8 cellular contexts compared by ENCODE assay signal in genomic region chr22:50267591-50268390, GRCh38. TPM values are rescaled to one million over a fixed set of nuclear protein-coding genes. Genes with fewer than 3 reads are reported as not detected.
DNase-seq lines count a peak whose midpoint lies in the region; TF ChIP-seq lines count a peak whose summit lies in the region.

No MANE protein-coding gene starts in this region.

- H3K27me3 Mint-ChIP-seq in CD4-positive, alpha-beta memory T cell: peaks cover 0 to 5% of the 10 kb centered on the region in 2 donors

- H3K4me1 Mint-ChIP-seq in CD4-positive, alpha-beta memory T cell: peaks cover 1 to 17% (median 8%) of the 10 kb centered on the region in 4 donors

- POLR2A ChIA-PET in CD4-positive, alpha-beta memory T cell (lab: Charles Lee; ENCODE audit: partially characterized antibody): interaction anchor here (1.2 to 4.6 kb wide), 3 partner anchors 17 to 27 kb away, joined by 3 to 26 read pairs (median 5); partner anchors contain the start of gene HDAC10

- peak; percentile 26 for TF ChIP-seq CTCF in cardiac fibroblast (IDR thresholded peaks at IDR 0.05; ENCODE audit: low read depth, low read length)
- TF ChIP-seq CTCF in liver (IDR thresholded peaks at IDR 0.05; ENCODE audit: low read depth, low read length, missing input control): peak; percentile 10
- TF ChIP-seq CTCF in suprapubic skin (IDR thresholded peaks at IDR 0.05): peak in 1 of 2 donors; percentile 41

- peaks cover 27% of the 10 kb centered on the region for H3K4me1 ChIP-seq in CD4-positive, alpha-beta memory T cell (ENCODE audit: insufficient read depth, low read length)
- H3K4me1 ChIP-seq in liver (ENCODE audit: control insufficient read depth in 4 of 4, insufficient read depth in 4 of 4, low read length in 3 of 4) (peaks cover 30 to 46% (median 33%) of the 10 kb centered on the region in 4 donors), suprapubic skin (peaks cover 57% of the 10 kb centered on the region)

- H3K36me3 Mint-ChIP-seq in CD4-positive, alpha-beta memory T cell: no peaks in the 10 kb centered on the region

- no peak overlapping the region for H3K9ac ChIP-seq in liver (ENCODE audit: low read depth in 1 of 2, low read length in 2 of 2)

- no peak overlapping the region for H3K4me3 ChIP-seq in CD4-positive, alpha-beta memory T cell (ENCODE audit: low read length in 2 of 2)
- H3K4me3 ChIP-seq in cardiac fibroblast (replicated peaks in 1 of 2; ENCODE audit: low read depth in 2 of 2, low read length in 2 of 2): peak overlapping the region; percentile 31 to 40
- peak overlapping the region in 2 of 3 donors; percentile 6 to 36 for H3K4me3 ChIP-seq in liver (ENCODE audit: low read depth in 1 of 3, low read length in 3 of 3)
- H3K4me3 ChIP-seq in suprapubic skin: peak overlapping the region; percentile 39

- intact Hi-C loops in CD4-positive, alpha-beta memory T cell (cut with micrococcal nuclease): no loop called here

- no peaks in the 10 kb centered on the region for H3K9me3 ChIP-seq in CD4-positive, alpha-beta memory T cell (ENCODE audit: control insufficient read depth in 1 of 2, low read length in 2 of 2)
- no peaks in the 10 kb centered on the region for H3K9me3 ChIP-seq in liver (ENCODE audit: control insufficient read depth in 4 of 4, low read length in 3 of 4)
- no peaks in the 10 kb centered on the region for H3K9me3 ChIP-seq in suprapubic skin

- peak overlapping the region in 3 of 8 donors; percentile 17 to 52 (median 39) for H3K4me3 Mint-ChIP-seq in CD4-positive, alpha-beta memory T cell

- no peaks in the 10 kb centered on the region for H3K36me3 ChIP-seq in CD4-positive, alpha-beta memory T cell (ENCODE audit: insufficient read depth, low read length)
- no peaks in the 10 kb centered on the region for H3K36me3 ChIP-seq in liver (ENCODE audit: control insufficient read depth in 4 of 4, insufficient read depth in 3 of 4, low read depth in 1 of 4, low read length in 3 of 4)
- no peaks in the 10 kb centered on the region for H3K36me3 ChIP-seq in suprapubic skin

- H3K27ac ChIP-seq in CD4-positive, alpha-beta memory T cell (ENCODE audit: low read depth, low read length): no peak overlapping the region
- H3K27ac ChIP-seq in liver (ENCODE audit: low read depth in 1 of 2, low read length in 2 of 2): no peak overlapping the region
- no peak overlapping the region for H3K27ac ChIP-seq in suprapubic skin

- DNase-seq in CD4-positive, alpha-beta memory T cell: peak in 4 of 5 donors; percentile 31 to 65 (median 50)
- peak; percentile 34 for DNase-seq in T1000 (lab: John Stamatoyannopoulos, UW)
- peak; percentile 55 to 69 for DNase-seq in cardiac fibroblast (ENCODE audit: low read depth in 2 of 2)
- DNase-seq in suprapubic skin (ENCODE audit: low spot score in 2 of 2): no peak
- no peak for DNase-seq in Kasumi-1 (lab: John Stamatoyannopoulos, UW)
- DNase-seq in kidney glomerular epithelial cell (lab: John Stamatoyannopoulos, UW): no peak
- DNase-seq in D341Med (ENCODE audit: low spot score): no peak

- TF ChIP-seq POLR2A in suprapubic skin (IDR thresholded peaks at IDR 0.05): no peak

- no peak for TF ChIP-seq EP300 in suprapubic skin (IDR thresholded peaks at IDR 0.05)

- H3K27ac Mint-ChIP-seq in CD4-positive, alpha-beta memory T cell: peak overlapping the region in 1 of 7 donors; percentile 54

- TF ChIP-seq RAD21 in liver (IDR thresholded peaks at IDR 0.05): no peak

- H3K9me3 Mint-ChIP-seq in CD4-positive, alpha-beta memory T cell: no peaks in the 10 kb centered on the region

- CTCF ChIA-PET in CD4-positive, alpha-beta memory T cell (lab: Charles Lee; ENCODE audit: partially characterized antibody): interaction anchor here (3.0 kb wide), 1 partner anchor 15 kb away, joined by 19 read pairs; the partner anchor contains the start of gene HDAC10

- H3K27me3 ChIP-seq in CD4-positive, alpha-beta memory T cell (ENCODE audit: insufficient read depth, low read length): no peaks in the 10 kb centered on the region
- no peaks in the 10 kb centered on the region for H3K27me3 ChIP-seq in liver (ENCODE audit: control insufficient read depth in 4 of 4, insufficient read depth in 4 of 4, low read length in 3 of 4)
- peaks cover 16% of the 10 kb centered on the region for H3K27me3 ChIP-seq in suprapubic skin

- WGBS in liver: 7% methylated on average over 75 of the region's 75 CpGs
- WGBS in suprapubic skin: 31% methylated on average over 17 of the region's 75 CpGs

TF ChIP-seq in liver, 16 proteins besides CTCF, POLR2A, EP300 and RAD21 (continues in another document):
- TF ChIP-seq SP1 (IDR thresholded peaks at IDR 0.05) (no peak), ATF3 (IDR thresholded peaks at IDR 0.05) (no peak), RXRA (IDR thresholded peaks at IDR 0.05) (no peak), FOXA2 (IDR thresholded peaks at IDR 0.05) (no peak), TAF1 (conservative IDR thresholded peaks at IDR 0.05) (no peak), REST (IDR thresholded peaks at IDR 0.05) (no peak), HNF4A (conservative IDR thresholded peaks at IDR 0.05) (no peak), HNF4G (IDR thresholded peaks at IDR 0.05) (no peak), MAX (IDR thresholded peaks at IDR 0.05) (no peak), YY1 (IDR thresholded peaks at IDR 0.05) (no peak), EGR1 (IDR thresholded peaks at IDR 0.05; ENCODE audit: low read depth in 2 of 2) (no peak), NR2F2 (IDR thresholded peaks at IDR 0.05) (no peak), FOXA1 (IDR thresholded peaks at IDR 0.05) (no peak), GABPA (IDR thresholded peaks at IDR 0.05 in 1 of 2, conservative IDR thresholded peaks at IDR 0.05 in 1 of 2) (no peak), JUND (IDR thresholded peaks at IDR 0.05) (no peak)

RNA-seq across cellular contexts. Expression of gene MAPK11, which starts 2.4 kb away (rescaled TPM):
- 1 to 10 TPM; 1.6 to 1.7 TPM for total RNA-seq in CD4-positive, alpha-beta memory T cell
- under 1 TPM; 0.10 to 0.54 TPM for polyA plus RNA-seq in CD4-positive, alpha-beta memory T cell
- total RNA-seq in liver: 1 to 10 TPM in 1 of 2 donors, under 1 TPM in 1; 0.65 to 1.2 TPM
- 1 to 10 TPM in 1 of 2 donors, under 1 TPM in 1; 0.83 to 2.0 TPM for polyA plus RNA-seq in liver
- 1 to 10 TPM; 3.8 to 5.8 (median 4.5) TPM for total RNA-seq in suprapubic skin

RNA-seq across cellular contexts. Expression of gene MAPK12, which starts 6.3 kb away (rescaled TPM):
- 1 to 10 TPM; 2.9 TPM for total RNA-seq in CD4-positive, alpha-beta memory T cell
- polyA plus RNA-seq in CD4-positive, alpha-beta memory T cell: under 1 TPM in 1 of 2 donors, not detected in 1; 0.05 TPM
- total RNA-seq in liver: 1 to 10 TPM; 2.3 to 2.8 TPM
- polyA plus RNA-seq in liver: 1 to 10 TPM in 1 of 2 donors, under 1 TPM in 1; 0.83 to 1.5 TPM
- 1 to 10 TPM; 1.3 to 5.7 (median 3.3) TPM for total RNA-seq in suprapubic skin

RNA-seq across cellular contexts. Expression of gene HDAC10, which starts 16.7 kb away (rescaled TPM):
- 100 to 1,000 TPM; 141 to 151 TPM for total RNA-seq in CD4-positive, alpha-beta memory T cell
- 1 to 10 TPM; 3.8 to 6.8 TPM for polyA plus RNA-seq in CD4-positive, alpha-beta memory T cell
- total RNA-seq in liver (10 to 100 TPM; 11.4 to 18.2 TPM), suprapubic skin (10 to 100 TPM; 43.1 to 93.7 (median 56.2) TPM)
- 10 to 100 TPM in 1 of 2 donors, 1 to 10 TPM in 1; 6.2 to 15.9 TPM for polyA plus RNA-seq in liver

RNA-seq across cellular contexts. Expression of gene TUBGCP6, which starts 23.0 kb away (rescaled TPM):
- total RNA-seq in CD4-positive, alpha-beta memory T cell: 100 to 1,000 TPM; 132 to 133 TPM
- 10 to 100 TPM; 16.5 to 20.5 TPM for polyA plus RNA-seq in CD4-positive, alpha-beta memory T cell
- total RNA-seq in liver (10 to 100 TPM; 20.9 to 31.7 TPM), suprapubic skin (100 to 1,000 TPM in 1 of 4 donors, 10 to 100 TPM in 3; 43.0 to 113 (median 69.7) TPM)
- polyA plus RNA-seq in liver: 10 to 100 TPM in 1 of 2 donors, 1 to 10 TPM in 1; 9.3 to 11.9 TPM

RNA-seq across cellular contexts. Expression of gene PLXNB2, which starts 39.7 kb away (rescaled TPM):
- total RNA-seq in CD4-positive, alpha-beta memory T cell: 1 to 10 TPM; 2.8 to 4.6 TPM
- under 1 TPM in 1 of 2 donors, not detected in 1; 0.40 TPM for polyA plus RNA-seq in CD4-positive, alpha-beta memory T cell
- total RNA-seq in liver (10 to 100 TPM; 28.8 to 95.7 TPM), suprapubic skin (100 to 1,000 TPM; 117 to 231 (median 192) TPM)
- polyA plus RNA-seq in liver: 10 to 100 TPM; 60.1 to 87.8 TPM

Comparison
In these comparisons a context has a peak if more than half of its experiments do, and no peak if none do; other contexts are left out.
1. DNase-seq: peak in CD4-positive, alpha-beta memory T cell (4 of 5), T1000 (single experiment) and cardiac fibroblast (2 of 2); none in suprapubic skin (0 of 2), Kasumi-1 (0 of 2), kidney glomerular epithelial cell (single experiment) and D341Med (single experiment).
2. H3K4me3 ChIP-seq: peak in cardiac fibroblast (2 of 2), liver (2 of 3) and suprapubic skin (single experiment); none in CD4-positive, alpha-beta memory T cell (0 of 2).